In the genomic region with DNA sequence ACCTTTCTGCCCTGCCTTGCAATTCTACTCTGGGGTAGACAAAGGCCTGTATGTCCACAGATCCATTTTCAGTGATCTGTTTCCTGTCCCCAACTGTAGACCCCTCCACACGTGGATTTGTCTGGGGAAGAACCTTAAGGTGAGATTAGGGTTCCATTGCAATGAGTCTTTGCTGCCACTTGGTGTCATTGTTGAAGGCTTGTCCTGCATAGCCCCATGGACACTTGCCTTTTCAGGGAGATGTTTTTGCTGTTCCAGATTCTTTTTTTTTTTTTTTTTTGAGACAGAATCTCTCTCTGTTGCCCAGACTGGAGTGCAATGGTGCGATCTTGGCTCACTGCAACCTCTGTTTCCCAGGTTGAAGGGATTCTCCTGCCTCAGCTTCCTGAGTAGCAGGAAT, we compare ENCODE assay signal across 22 cellular contexts. TPM values are rescaled to one million over a fixed set of nuclear protein-coding genes. Genes with fewer than 3 reads are reported as not detected.
DNase-seq lines count a peak whose midpoint lies in the region; ATAC-seq and TF ChIP-seq lines count a peak whose summit lies in the region.
"Had no signal": no experiment of that assay in that cellular context is flagged by ENCODE, and none has a peak within 500 bp of the region (broad histone marks: within the 10 kb centered on the region; RNA-seq: fewer than 3 reads in every experiment).

No MANE protein-coding gene starts in this region.

- H3K36me3 ChIP-seq in Loucy (ENCODE audit: insufficient read depth, low read length): no peaks in the 10 kb centered on the region
- H3K36me3 ChIP-seq in neural progenitor cell: peaks cover 9% of the 10 kb centered on the region

- H3K9me3 Mint-ChIP-seq in chondrocyte (ENCODE audit: low read depth) (no peaks in the 10 kb centered on the region), neural progenitor cell (peaks cover 5% of the 10 kb centered on the region)
- H3K9me3 Mint-ChIP-seq in stimulated activated naive B cell treated with anti-CD40 and anti-IgM and Interleukin-4, amounts not matched to agents 10 μg/mL and 1 μg/mL and 100 μg/mL, for 72 hours: peaks cover 3 to 4% of the 10 kb centered on the region in 2 donors
- H3K9me3 Mint-ChIP-seq: natural killer cell had no signal

- H2AFZ ChIP-seq in Loucy (ENCODE audit: low read length) (no peak overlapping the region), neural progenitor cell (replicated peaks) (no peak overlapping the region)

- H3K36me3 Mint-ChIP-seq in chondrocyte (ENCODE audit: low read depth) (no peaks in the 10 kb centered on the region), neural progenitor cell (peaks cover 21% of the 10 kb centered on the region)
- peaks cover 4% of the 10 kb centered on the region in 2 donors for H3K36me3 Mint-ChIP-seq in stimulated activated naive B cell treated with anti-CD40 and anti-IgM and Interleukin-4, amounts not matched to agents 10 μg/mL and 1 μg/mL and 100 μg/mL, for 72 hours
- H3K36me3 Mint-ChIP-seq: CD4-positive, alpha-beta memory T cell; natural killer cell had no signal

- H3K4me2 ChIP-seq in Loucy (ENCODE audit: low read depth, low read length, poor library complexity, severe bottlenecking) (no peak overlapping the region), neural progenitor cell (no peak overlapping the region)

- DNase-seq in DMS 273 (lab: John Stamatoyannopoulos, UW; ENCODE audit: unreplicated experiment): peak; percentile 4
- no peak for DNase-seq in DMS 273 treated with DMSO at 0.1 percent for 48 hours (lab: John Stamatoyannopoulos, UW)
- no peak for DNase-seq in chondrocyte (ENCODE audit: low spot score)
- no peak for DNase-seq in neural progenitor cell (ENCODE audit: low spot score)
- DNase-seq in stimulated activated naive B cell treated with anti-CD40 and anti-IgM and Interleukin-4, amounts not matched to agents 10 μg/mL and 1 μg/mL and 100 μg/mL, for 72 hours: no peak
- DNase-seq in GDM1 (lab: John Stamatoyannopoulos, UW): no peak
- no peak for DNase-seq in NCI-H345 treated with DMSO at 0.1 percent for 48 hours (lab: John Stamatoyannopoulos, UW; ENCODE audit: unreplicated experiment)
- DNase-seq: 8988T; activated CD8-positive, alpha-beta T cell treated with anti-CD3 and anti-CD28 coated beads for 36 hours; activated naive CD8-positive, alpha-beta T cell treated with anti-CD3 and anti-CD28 coated beads, Interleukin-2, amount 50 U/mL, for 24 hours; CD4-positive, alpha-beta memory T cell; HCEC 1CT; natural killer cell; NCI-H1930; NCI-H510A treated with DMSO at 0.1 percent for 48 hours; stimulated activated naive CD4-positive, alpha-beta T cell; trophoblast cell had no signal

- H3K27ac ChIP-seq in neural progenitor cell: no peak overlapping the region
- H3K27ac ChIP-seq: gastroesophageal sphincter, SK-N-MC had no signal

- H3F3A ChIP-seq in Loucy (ENCODE audit: low read depth): no peaks in the 10 kb centered on the region
- no peaks in the 10 kb centered on the region for H3F3A ChIP-seq in neural progenitor cell (ENCODE audit: low read depth)

- H3K9ac ChIP-seq in Loucy (ENCODE audit: low read depth, low read length, poor library complexity, severe bottlenecking) (no peak overlapping the region), neural progenitor cell (no peak overlapping the region)

- H3K27me3 ChIP-seq in Loucy (ENCODE audit: insufficient read depth, low read length, poor library complexity, severe bottlenecking): no peaks in the 10 kb centered on the region
- H3K27me3 ChIP-seq in neural progenitor cell: no peaks in the 10 kb centered on the region
- H3K27me3 ChIP-seq: gastroesophageal sphincter had no signal

- H3K27ac Mint-ChIP-seq in chondrocyte (ENCODE audit: unreplicated experiment) (no peak overlapping the region), neural progenitor cell (no peak overlapping the region)
- H3K27ac Mint-ChIP-seq in stimulated activated naive B cell treated with anti-CD40 and anti-IgM and Interleukin-4, amounts not matched to agents 10 μg/mL and 1 μg/mL and 100 μg/mL, for 72 hours: no peak overlapping the region
- H3K27ac Mint-ChIP-seq: activated CD8-positive, alpha-beta T cell treated with anti-CD3 and anti-CD28 coated beads for 36 hours; activated naive CD8-positive, alpha-beta T cell treated with anti-CD3 and anti-CD28 coated beads, Interleukin-2, amount 50 U/mL, for 24 hours; CD4-positive, alpha-beta memory T cell; natural killer cell had no signal

- peaks cover 18% of the 10 kb centered on the region; the same call in 1 of the 2 replicates for H3K9me3 ChIP-seq in Loucy (ENCODE audit: insufficient read depth, low read depth, low read length)
- peaks cover 10% of the 10 kb centered on the region for H3K9me3 ChIP-seq in neural progenitor cell (ENCODE audit: low read depth)

- H4K20me1 ChIP-seq in Loucy (ENCODE audit: insufficient read depth, low read length, poor library complexity, severe bottlenecking) (no peaks in the 10 kb centered on the region), neural progenitor cell (ENCODE audit: low read depth) (no peaks in the 10 kb centered on the region)

- TF ChIP-seq CTCF in Loucy (conservative IDR thresholded peaks at IDR 0.05; ENCODE audit: low read length): peak; percentile 62
- peak; percentile 15 for TF ChIP-seq CTCF in chondrocyte (IDR thresholded peaks at IDR 0.05)
- peak; percentile 28 for TF ChIP-seq CTCF in neural progenitor cell (IDR thresholded peaks at IDR 0.05)

- no peak for ATAC-seq in stimulated activated naive B cell treated with anti-CD40 and anti-IgM and Interleukin-4, amounts not matched to agents 10 μg/mL and 1 μg/mL and 100 μg/mL, for 72 hours (replicated peaks)
- ATAC-seq: activated CD8-positive, alpha-beta T cell treated with anti-CD3 and anti-CD28 coated beads for 36 hours; activated naive CD8-positive, alpha-beta T cell treated with anti-CD3 and anti-CD28 coated beads, Interleukin-2, amount 50 U/mL, for 24 hours; gastroesophageal sphincter; natural killer cell had no signal

- H3K79me2 ChIP-seq in Loucy (ENCODE audit: insufficient read depth, low read length): no peaks in the 10 kb centered on the region
- H3K79me2 ChIP-seq in neural progenitor cell (ENCODE audit: low read depth): no peaks in the 10 kb centered on the region

- H3K4me3 ChIP-seq in Loucy (ENCODE audit: low read length, poor library complexity, severe bottlenecking): no peak overlapping the region
- H3K4me3 ChIP-seq in neural progenitor cell: no peak overlapping the region
- H3K4me3 ChIP-seq: gastroesophageal sphincter, lung, SK-N-MC had no signal

- H3K4me1 ChIP-seq in Loucy (ENCODE audit: insufficient read depth, low read length, poor library complexity, severe bottlenecking): no peaks in the 10 kb centered on the region
- no peaks in the 10 kb centered on the region for H3K4me1 ChIP-seq in neural progenitor cell
- H3K4me1 ChIP-seq: gastroesophageal sphincter had no signal

- H3K27me3 Mint-ChIP-seq in chondrocyte (ENCODE audit: low read depth): peaks cover 6% of the 10 kb centered on the region
- H3K27me3 Mint-ChIP-seq in neural progenitor cell (ENCODE audit: insufficient read depth, low read depth): peaks cover 9% of the 10 kb centered on the region
- peaks cover 25 to 42% of the 10 kb centered on the region in 2 donors for H3K27me3 Mint-ChIP-seq in stimulated activated naive B cell treated with anti-CD40 and anti-IgM and Interleukin-4, amounts not matched to agents 10 μg/mL and 1 μg/mL and 100 μg/mL, for 72 hours
- H3K27me3 Mint-ChIP-seq: activated CD8-positive, alpha-beta T cell treated with anti-CD3 and anti-CD28 coated beads for 36 hours had no signal

- no peaks in the 10 kb centered on the region for H3K9me2 ChIP-seq in Loucy (replicated peaks; ENCODE audit: low read depth, low read length)

- no peak overlapping the region for H3K4me3 Mint-ChIP-seq in chondrocyte (ENCODE audit: unreplicated experiment)
- H3K4me3 Mint-ChIP-seq in neural progenitor cell: no peak overlapping the region
- H3K4me3 Mint-ChIP-seq in stimulated activated naive B cell treated with anti-CD40 and anti-IgM and Interleukin-4, amounts not matched to agents 10 μg/mL and 1 μg/mL and 100 μg/mL, for 72 hours: no peak overlapping the region
- H3K4me3 Mint-ChIP-seq: activated CD8-positive, alpha-beta T cell treated with anti-CD3 and anti-CD28 coated beads for 36 hours; activated naive CD8-positive, alpha-beta T cell treated with anti-CD3 and anti-CD28 coated beads, Interleukin-2, amount 50 U/mL, for 24 hours; CD4-positive, alpha-beta memory T cell; natural killer cell had no signal

- H3K4me1 Mint-ChIP-seq in chondrocyte (ENCODE audit: low read depth): no peaks in the 10 kb centered on the region
- H3K4me1 Mint-ChIP-seq in neural progenitor cell: no peaks in the 10 kb centered on the region
- H3K4me1 Mint-ChIP-seq in stimulated activated naive B cell treated with anti-CD40 and anti-IgM and Interleukin-4, amounts not matched to agents 10 μg/mL and 1 μg/mL and 100 μg/mL, for 72 hours: no peaks in the 10 kb centered on the region
- H3K4me1 Mint-ChIP-seq: activated naive CD8-positive, alpha-beta T cell treated with anti-CD3 and anti-CD28 coated beads, Interleukin-2, amount 50 U/mL, for 24 hours; CD4-positive, alpha-beta memory T cell; natural killer cell had no signal

RNA-seq across cellular contexts. Expression of a gene that starts 21.8 kb away (rescaled TPM):
- 1.8 to 4.6 TPM (median 4.5 TPM) in 3 replicates for total RNA-seq in chondrocyte
- 46.0 and 68.1 TPM in 2 replicates for total RNA-seq in neural progenitor cell (ENCODE audit: low replicate concordance)
- total RNA-seq: activated CD8-positive, alpha-beta T cell treated with anti-CD3 and anti-CD28 coated beads for 36 hours; CD4-positive, alpha-beta memory T cell; MCF 10A had no signal

RNA-seq across cellular contexts. Expression of a gene that starts 30.4 kb away (rescaled TPM):
- 0.41 TPM in 1 of 3 replicates, not detected in the others for total RNA-seq in chondrocyte
- 0.22 TPM in 1 of 2 replicates, not detected in the other for total RNA-seq in neural progenitor cell (ENCODE audit: low replicate concordance)

RNA-seq across cellular contexts. Expression of a gene that starts 38.2 kb away (rescaled TPM):
- total RNA-seq in chondrocyte (12.2 to 14.9 TPM (median 13.8 TPM) in 3 replicates), neural progenitor cell (ENCODE audit: low replicate concordance) (18.0 TPM in 2 replicates)

RNA-seq across cellular contexts. Expression of a gene that starts 48.6 kb away (rescaled TPM):
- total RNA-seq in chondrocyte (57.4 to 60.3 TPM (median 59.2 TPM) in 3 replicates), neural progenitor cell (ENCODE audit: low replicate concordance) (28.5 and 41.8 TPM in 2 replicates)

RNA-seq across cellular contexts. Expression of a gene that starts 51.9 kb away (rescaled TPM):
- 8.8 to 24.9 TPM (median 9.9 TPM) in 3 replicates for total RNA-seq in chondrocyte
- total RNA-seq in neural progenitor cell (ENCODE audit: low replicate concordance): 76.2 and 112 TPM in 2 replicates
